ENCODE assay signal across 8 cellular contexts in genomic region chr11:96426356-96427103, GRCh38. TPM values are rescaled to one million over a fixed set of nuclear protein-coding genes. Genes with fewer than 3 reads are reported as not detected.
DNase-seq lines count a peak whose midpoint lies in the region; ATAC-seq, FAIRE-seq and TF ChIP-seq lines count a peak whose summit lies in the region.

No MANE protein-coding gene starts in this region.

- no peak overlapping the region for H3K4me3 ChIP-seq in hepatocyte
- H3K4me3 ChIP-seq in small intestine (ENCODE audit: low read depth in 1 of 2, low read length in 2 of 2): no peak overlapping the region

- H3K36me3 ChIP-seq in hepatocyte (replicated peaks; ENCODE audit: insufficient read depth, low read depth): no peaks in the 10 kb centered on the region
- no peaks in the 10 kb centered on the region for H3K36me3 ChIP-seq in small intestine (ENCODE audit: control insufficient read depth in 2 of 2, insufficient read depth in 2 of 2, low read length in 2 of 2)

- DNase-seq in DMS53 treated with DMSO at 0.1 percent for 48 hours (lab: John Stamatoyannopoulos, UW; ENCODE audit: unreplicated experiment) (peak; percentile 68), NCI-H1694 treated with DMSO at 0.1 percent for 48 hours (lab: John Stamatoyannopoulos, UW) (peak; percentile 17), amniotic epithelial cell (ENCODE audit: low read depth) (peak; percentile 38), hepatocyte (ENCODE audit: low spot score) (peak; percentile 47), small intestine (peak; percentile 26), GF-D8 (lab: John Stamatoyannopoulos, UW) (no peak)

- H3K9me3 ChIP-seq in hepatocyte (ENCODE audit: low read depth) (no peaks in the 10 kb centered on the region), small intestine (ENCODE audit: control insufficient read depth, low read depth) (no peaks in the 10 kb centered on the region)

- no peaks in the 10 kb centered on the region for H3K9me2 ChIP-seq in hepatocyte (replicated peaks; ENCODE audit: insufficient read depth)

- H2AFZ ChIP-seq in hepatocyte: peak overlapping the region; percentile 34

- ATAC-seq in GM21619 (IDR thresholded peaks at IDR 0.05; ENCODE audit: unreplicated experiment) (peak; percentile 66), GM21367 (IDR thresholded peaks at IDR 0.05; ENCODE audit: unreplicated experiment) (no peak)

- H3K79me2 ChIP-seq in hepatocyte: no peaks in the 10 kb centered on the region

- TF ChIP-seq CTCF in hepatocyte (IDR thresholded peaks at IDR 0.05; ENCODE audit: poor library complexity): peak; percentile 65

- H3K27me3 ChIP-seq in hepatocyte: no peaks in the 10 kb centered on the region
- H3K27me3 ChIP-seq in small intestine (ENCODE audit: control insufficient read depth in 2 of 2, insufficient read depth in 2 of 2, low read length in 2 of 2): no peaks in the 10 kb centered on the region

- H3K4me2 ChIP-seq in hepatocyte: peak overlapping the region; percentile 61

- H3K4me1 ChIP-seq in hepatocyte (ENCODE audit: insufficient read depth): no peaks in the 10 kb centered on the region
- H3K4me1 ChIP-seq in small intestine (ENCODE audit: control insufficient read depth in 2 of 2, insufficient read depth in 1 of 2, low read depth in 1 of 2, low read length in 1 of 2): no peaks in the 10 kb centered on the region

- 21% methylated on average over 8 of the region's 8 CpGs for WGBS in hepatocyte (ENCODE audit: low lambda C conversion rate, missing lambda C conversion rate)
- WGBS in small intestine, 3 donors: 18 to 26% (median 21%) methylated on average over 8 of the region's 8 CpGs

- no peak overlapping the region for H3K27ac ChIP-seq in hepatocyte
- no peak overlapping the region for H3K27ac ChIP-seq in small intestine (ENCODE audit: low read depth in 1 of 2, low read length in 1 of 2)

- no peaks in the 10 kb centered on the region for H4K20me1 ChIP-seq in hepatocyte (ENCODE audit: insufficient read depth, poor library complexity, severe bottlenecking)

- peak; percentile 77 for FAIRE-seq in small intestine (lab: Jason Lieb, UNC)

RNA-seq across cellular contexts. Expression of gene JRKL, which starts 36.7 kb away (rescaled TPM):
- 8.4 and 9.5 TPM in 2 replicates for total RNA-seq in hepatocyte
- polyA plus RNA-seq in hepatocyte (5.4 and 5.5 TPM in 2 replicates), small intestine (1 to 10 TPM; 1.6 to 5.5 (median 3.1) TPM)

RNA-seq across cellular contexts. Expression of gene CCDC82, which starts 36.8 kb away (rescaled TPM):
- total RNA-seq in hepatocyte: 15.4 and 16.3 TPM in 2 replicates
- polyA plus RNA-seq in hepatocyte (12.7 and 15.4 TPM in 2 replicates), small intestine (10 to 100 TPM; 10.3 to 13.2 (median 11.1) TPM)
